Comparison of ENCODE assay signal across 8 cellular contexts in genomic region chr5:172958268-172959046, GRCh38. TPM values are rescaled to one million over a fixed set of nuclear protein-coding genes. Genes with fewer than 3 reads are reported as not detected.
DNase-seq lines count a peak whose midpoint lies in the region; ATAC-seq and TF ChIP-seq lines count a peak whose summit lies in the region.

No MANE protein-coding gene starts in this region.

- H3K27ac ChIP-seq in gastroesophageal sphincter (peak overlapping the region; percentile 70 to 91 (median 86)), substantia nigra (ENCODE audit: low read depth, low read length, poor library complexity, severe bottlenecking) (peak overlapping the region; percentile 85)

- no peak for TF ChIP-seq EP300 in gastroesophageal sphincter (IDR thresholded peaks at IDR 0.05)

- TF ChIP-seq POLR2A in gastroesophageal sphincter (IDR thresholded peaks at IDR 0.05) = no peak

- H3K9me3 ChIP-seq in gastroesophageal sphincter = no peaks in the 10 kb centered on the region

- peak overlapping the region; percentile 76 to 93 for H3K4me3 ChIP-seq in gastroesophageal sphincter

- TF ChIP-seq CTCF in gastroesophageal sphincter (IDR thresholded peaks at IDR 0.05) = no peak

- peaks cover 0 to 37% (median 7%) of the 10 kb centered on the region in 3 donors for H3K4me1 ChIP-seq in gastroesophageal sphincter

- peaks cover 0 to 22% of the 10 kb centered on the region in 2 donors for H3K36me3 ChIP-seq in gastroesophageal sphincter

- 3 to 7% methylated on average over 15 to 23 of the region's 55 CpGs for WGBS in gastroesophageal sphincter (ENCODE audit: low coverage in 1 of 2), 2 donors

- DNase-seq in AG08395 (ENCODE audit: low spot score) (peak; percentile 77), GM19240 (ENCODE audit: insufficient read length, low spot score) (peak; percentile 82), SHP77 (lab: John Stamatoyannopoulos, UW) (peak; percentile 38 to 75), activated gamma-delta T cell treated with Interleukin-2 at 50 U/mL for 16 hours (peak; percentile 58), nucleus accumbens (lab: John Stamatoyannopoulos, UW) (peak in 44 of 56 donors; percentile 10 to 77 (median 38)), substantia nigra (lab: John Stamatoyannopoulos, UW) (peak in 35 of 49 donors; percentile 13 to 89 (median 38))

- no peaks in the 10 kb centered on the region for H3K27me3 ChIP-seq in gastroesophageal sphincter

- ATAC-seq in HG03439 (IDR thresholded peaks at IDR 0.05; ENCODE audit: unreplicated experiment) = peak; percentile 59
- peak; percentile 77 for ATAC-seq in gastroesophageal sphincter

RNA-seq across cellular contexts. Expression of gene RPL26L1, which starts 0.8 kb away (rescaled TPM):
- 10 to 100 TPM; 14.7 to 34.9 (median 22.5) TPM for total RNA-seq in gastroesophageal sphincter

RNA-seq across cellular contexts. Expression of gene ATP6V0E1, which starts 25.1 kb away (rescaled TPM):
- total RNA-seq in gastroesophageal sphincter = 100 to 1,000 TPM in 3 of 4 donors, 10 to 100 TPM in 1; 94.0 to 163 (median 124) TPM

Comparison
In these comparisons a context has a peak if more than half of its experiments do, and no peak if none do; other contexts are left out.
1. Peak in every context shown above with its lines: DNase-seq, ATAC-seq, H3K4me3 ChIP-seq and H3K27ac ChIP-seq.